19 cellular contexts compared by ENCODE assay signal in genomic region chr16:24163935-24164334, GRCh38.
DNase-seq lines count a peak whose midpoint lies in the region; ATAC-seq, FAIRE-seq and TF ChIP-seq lines count a peak whose summit lies in the region.
"Had no signal": no experiment of that assay in that cellular context is flagged by ENCODE, and none has a peak within 500 bp of the region (broad histone marks: within the 10 kb centered on the region; RNA-seq: fewer than 3 reads in every experiment).

No MANE protein-coding gene starts in this region.

- DNase-seq in D721Med (ENCODE audit: insufficient read length, low spot score) (no peak), WERI-Rb-1 (peak; percentile 23), retina (peak; percentile 68), NCI-H524 (lab: John Stamatoyannopoulos, UW) (no peak), T-helper 17 cell (no peak)
- DNase-seq: AML-193, DMS 273 treated with DMSO at 0.1 percent for 48 hours, GDM1, NCI-H1694 treated with DMSO at 0.1 percent for 48 hours, NCI-H2171, NCI-H526 treated with DMSO at 0.1 percent for 48 hours, OCI-M1, SHP77 treated with DMSO at 0.1 percent for 48 hours, T-helper 1 cell had no signal

- peaks cover 8% of the 10 kb centered on the region for H3K36me3 Mint-ChIP-seq in T-helper 17 cell (ENCODE audit: low read depth)

- H3K4me1 Mint-ChIP-seq in T-helper 17 cell, result peaks cover 7% of the 10 kb centered on the region
- H3K4me1 Mint-ChIP-seq: CD14-positive monocyte had no signal

- H3K27me3 ChIP-seq in HUES48 (ENCODE audit: control insufficient read depth, insufficient read depth, low read length) (no peaks in the 10 kb centered on the region), WERI-Rb-1 (ENCODE audit: insufficient read depth, low read depth, severe bottlenecking) (no peaks in the 10 kb centered on the region)

- H3K9ac ChIP-seq in HUES48 (ENCODE audit: low read depth, low read length), result 0 out of 2 replicates have a peak overlapping the region, but pooled peaks have one; percentile 9

- no peak overlapping the region for H3K4me3 Mint-ChIP-seq in T-helper 17 cell
- H3K4me3 Mint-ChIP-seq: CD14-positive monocyte had no signal

- no peaks in the 10 kb centered on the region for H3K36me3 ChIP-seq in HUES48 (ENCODE audit: control insufficient read depth, insufficient read depth, low read length)
- no peaks in the 10 kb centered on the region for H3K36me3 ChIP-seq in WERI-Rb-1

- H3K9me3 ChIP-seq in HUES48 (ENCODE audit: control insufficient read depth, insufficient read depth, low read length) (no peaks in the 10 kb centered on the region), WERI-Rb-1 (ENCODE audit: severe bottlenecking) (no peaks in the 10 kb centered on the region), T-helper 17 cell (ENCODE audit: control insufficient read depth, low read length, poor library complexity, severe bottlenecking) (no peaks in the 10 kb centered on the region)

- ATAC-seq in GM21367 (IDR thresholded peaks at IDR 0.05; ENCODE audit: unreplicated experiment) (no peak), T-helper 17 cell (no peak)
- ATAC-seq: K562, SK-N-SH treated with all-trans-retinoic acid at 6 μM for 48 hours had no signal

- H3K27ac ChIP-seq in HUES48 (ENCODE audit: low read depth, low read length) (no peak overlapping the region), WERI-Rb-1 (no peak overlapping the region; the same call in 1 of the 2 replicates)

- TF ChIP-seq CTCF in D721Med (IDR thresholded peaks at IDR 0.05; ENCODE audit: insufficient read depth, missing control alignments) (no peak), WERI-Rb-1 (IDR thresholded peaks at IDR 0.05; ENCODE audit: low read depth, low read length) (no peak)

- H3K27ac Mint-ChIP-seq in T-helper 17 cell, result no peak overlapping the region

- H3K4me3 ChIP-seq in HUES48 (ENCODE audit: low read depth, low read length), result no peak overlapping the region
- H3K4me3 ChIP-seq in WERI-Rb-1 (ENCODE audit: low read depth, low read length), result no peak overlapping the region
- H3K4me3 ChIP-seq: K562 had no signal

- peak; percentile 46 for FAIRE-seq in D721Med (lab: Jason Lieb, UNC)
- FAIRE-seq: K562 had no signal

- peaks cover 15% of the 10 kb centered on the region for H3K4me1 ChIP-seq in HUES48 (ENCODE audit: control insufficient read depth, insufficient read depth, low read length)

- H3K27me3 Mint-ChIP-seq in T-helper 17 cell, result no peaks in the 10 kb centered on the region

Comparison
In these comparisons a context has a peak if more than half of its experiments do, and no peak if none do; other contexts are left out.
1. DNase-seq: peak in WERI-Rb-1 (single experiment) and retina (single experiment); none in D721Med (single experiment), NCI-H524 (0 of 2) and T-helper 17 cell (0 of 3).